Comparison of ENCODE assay signal across 8 cellular contexts in genomic region chr6:106360410-106360988, GRCh38. TPM values are rescaled to one million over a fixed set of nuclear protein-coding genes. Genes with fewer than 3 reads are reported as not detected.
DNase-seq lines count a peak whose midpoint lies in the region; ATAC-seq and TF ChIP-seq lines count a peak whose summit lies in the region.

CRYBG1 (plus strand) TSS chr6:106360717; CDS start chr6:106360909, 192 bp downstream.

- H3K27ac Mint-ChIP-seq in T-cell, result no peak within 1 kb of the TSS
- no peak within 1 kb of the TSS for H3K27ac Mint-ChIP-seq in activated naive CD8-positive, alpha-beta T cell treated with anti-CD3 and anti-CD28 coated beads, Interleukin-2, amount 50 U/mL, for 24 hours

- CTCF ChIA-PET in BJ (lab: Yijun Ruan, JAX) (interaction anchor here (0.6 to 5.0 kb wide), 22 partner anchors 10 to 1272 kb away, joined by 3 to 33 read pairs (median 4); partner anchors contain the start of gene ATG5), T-cell (lab: Charles Lee) (interaction anchor here (0.5 to 2.0 kb wide), 8 partner anchors 12 to 700 kb away, joined by 3 to 12 read pairs (median 4); no protein-coding TSS in a partner anchor)

- H3K27ac ChIP-seq in Karpas-422 (ENCODE audit: low read length) (no peak within 1 kb of the TSS), right atrium auricular region (no peak within 1 kb of the TSS)

- H4K20me1 ChIP-seq in Karpas-422 (ENCODE audit: insufficient read depth, low read depth, low read length), result no peaks in the 10 kb centered on the region

- no peaks in the 10 kb centered on the region for H3K9me3 ChIP-seq in Karpas-422 (ENCODE audit: low read length)
- H3K9me3 ChIP-seq in right atrium auricular region, result no peaks in the 10 kb centered on the region

- H3K4me1 ChIP-seq in Karpas-422 (ENCODE audit: low read length) (no peaks in the 10 kb centered on the region), right atrium auricular region (peaks cover 0 to 13% of the 10 kb centered on the region in 2 donors)

- peaks cover 40 to 47% of the 10 kb centered on the region in 2 donors for H3K27me3 Mint-ChIP-seq in T-cell
- H3K27me3 Mint-ChIP-seq in activated naive CD8-positive, alpha-beta T cell treated with anti-CD3 and anti-CD28 coated beads, Interleukin-2, amount 50 U/mL, for 24 hours, result peaks cover 59% of the 10 kb centered on the region

- DNase-seq in BJ (ENCODE audit: low read depth), result no peak
- no peak for DNase-seq in Karpas-422
- peak; percentile 33 to 77 (median 62) for DNase-seq in T-cell
- peak; percentile 78 for DNase-seq in activated naive CD8-positive, alpha-beta T cell treated with anti-CD3 and anti-CD28 coated beads, Interleukin-2, amount 50 U/mL, for 24 hours
- DNase-seq in right atrium auricular region (ENCODE audit: low spot score), result no peak
- DNase-seq in retina, result peak; percentile 86

- ATAC-seq in GM19455 (IDR thresholded peaks at IDR 0.05; ENCODE audit: unreplicated experiment) (peak; percentile 76), T-cell (replicated peaks in 1 of 4) (peak; percentile 81 to 93 (median 84)), GM19397 (IDR thresholded peaks at IDR 0.05; ENCODE audit: unreplicated experiment) (no peak)
- peak; percentile 91 for ATAC-seq in activated naive CD8-positive, alpha-beta T cell treated with anti-CD3 and anti-CD28 coated beads, Interleukin-2, amount 50 U/mL, for 24 hours

- POLR2A ChIA-PET in BJ (lab: Charles Lee), result no interaction called here
- POLR2A ChIA-PET in T-cell (lab: Charles Lee), result interaction anchor here in 1 of 2 donors (0.6 to 0.7 kb wide), 2 partner anchors 35 to 245 kb away, joined by 3 to 7 read pairs; no protein-coding TSS in a partner anchor

- H3K4me2 ChIP-seq in Karpas-422 (ENCODE audit: low read depth, low read length, poor library complexity, severe bottlenecking), result no peak within 1 kb of the TSS

- H3K27me3 ChIP-seq in BJ (ENCODE audit: control insufficient read depth, insufficient read depth, low read length) (peaks cover 14% of the 10 kb centered on the region), Karpas-422 (ENCODE audit: low read length) (no peaks in the 10 kb centered on the region), right atrium auricular region (peaks cover 0 to 16% of the 10 kb centered on the region in 2 donors)

- TF ChIP-seq CTCF in BJ (IDR thresholded peaks at IDR 0.05; ENCODE audit: insufficient read depth, low read depth, low read length), result peak; percentile 75
- TF ChIP-seq CTCF in right atrium auricular region (IDR thresholded peaks at IDR 0.05), result peak; percentile 74 to 84

- peak within 1 kb of the TSS; percentile 76 to 85 (median 78) for H3K4me3 Mint-ChIP-seq in T-cell
- peak within 1 kb of the TSS; percentile 74 for H3K4me3 Mint-ChIP-seq in activated naive CD8-positive, alpha-beta T cell treated with anti-CD3 and anti-CD28 coated beads, Interleukin-2, amount 50 U/mL, for 24 hours

- H3K9me2 ChIP-seq in Karpas-422 (replicated peaks; ENCODE audit: insufficient read depth, low read length), result no peaks in the 10 kb centered on the region

- no peaks in the 10 kb centered on the region for H3K79me2 ChIP-seq in Karpas-422 (ENCODE audit: low read length)

- H2AFZ ChIP-seq in Karpas-422 (ENCODE audit: low read length), result no peak within 1 kb of the TSS

- H3K36me3 Mint-ChIP-seq in T-cell, result no peaks in the 10 kb centered on the region
- no peaks in the 10 kb centered on the region for H3K36me3 Mint-ChIP-seq in activated naive CD8-positive, alpha-beta T cell treated with anti-CD3 and anti-CD28 coated beads, Interleukin-2, amount 50 U/mL, for 24 hours (ENCODE audit: low read depth)

- peaks cover 5 to 11% (median 9%) of the 10 kb centered on the region in 3 donors for H3K4me1 Mint-ChIP-seq in T-cell
- H3K4me1 Mint-ChIP-seq in activated naive CD8-positive, alpha-beta T cell treated with anti-CD3 and anti-CD28 coated beads, Interleukin-2, amount 50 U/mL, for 24 hours, result peaks cover 12% of the 10 kb centered on the region

- no peak within 1 kb of the TSS for H3K9ac ChIP-seq in Karpas-422 (ENCODE audit: low read length)

- H3K36me3 ChIP-seq in BJ (ENCODE audit: control insufficient read depth, insufficient read depth, low read length) (no peaks in the 10 kb centered on the region), Karpas-422 (ENCODE audit: insufficient read depth, low read length) (no peaks in the 10 kb centered on the region), right atrium auricular region (no peaks in the 10 kb centered on the region)

- no peaks in the 10 kb centered on the region for H3K9me3 Mint-ChIP-seq in T-cell
- H3K9me3 Mint-ChIP-seq in activated naive CD8-positive, alpha-beta T cell treated with anti-CD3 and anti-CD28 coated beads, Interleukin-2, amount 50 U/mL, for 24 hours, result no peaks in the 10 kb centered on the region

- H3K4me3 ChIP-seq in BJ (ENCODE audit: low read depth, low read length) (peak within 1 kb of the TSS; percentile 35), Karpas-422 (ENCODE audit: low read length) (no peak within 1 kb of the TSS), right atrium auricular region (peak within 1 kb of the TSS; percentile 7 to 43)

RNA-seq across cellular contexts. Expression of gene CRYBG1, which starts in this region (rescaled TPM):
- polyA plus RNA-seq in BJ (2011; rRNA removed), result 0.75 and 1.4 TPM in 2 replicates
- polyA minus RNA-seq in BJ (2011; rRNA and poly(A)+ RNA removed), result 1.7 TPM in 2 replicates
- 37.2 and 39.3 TPM in 2 replicates for total RNA-seq in Karpas-422 (2014; rRNA removed; shearing (Covaris generic); ENCODE audit: low replicate concordance)
- total RNA-seq in T-cell (10 to 100 TPM; 26.4 to 50.1 (median 38.0) TPM), right atrium auricular region (1 to 10 TPM; 1.6 to 1.9 TPM)

Comparison
In these comparisons a context has a peak if more than half of its experiments do, and no peak if none do; other contexts are left out.
1. RNA of gene CRYBG1 (total RNA-seq): 37.2 to 39.3 TPM in Karpas-422 and 26.4 to 50.1 TPM in T-cell; 1.6 to 1.9 TPM in right atrium auricular region; every median in the first group is over 4 times any median in the second.
2. DNase-seq: peak in T-cell (34 of 34), activated naive CD8-positive, alpha-beta T cell treated with anti-CD3 and anti-CD28 coated beads, Interleukin-2, amount 50 U/mL, for 24 hours (single experiment) and retina (single experiment); none in BJ (single experiment), Karpas-422 (single experiment) and right atrium auricular region (single experiment).